In the genomic region with DNA sequence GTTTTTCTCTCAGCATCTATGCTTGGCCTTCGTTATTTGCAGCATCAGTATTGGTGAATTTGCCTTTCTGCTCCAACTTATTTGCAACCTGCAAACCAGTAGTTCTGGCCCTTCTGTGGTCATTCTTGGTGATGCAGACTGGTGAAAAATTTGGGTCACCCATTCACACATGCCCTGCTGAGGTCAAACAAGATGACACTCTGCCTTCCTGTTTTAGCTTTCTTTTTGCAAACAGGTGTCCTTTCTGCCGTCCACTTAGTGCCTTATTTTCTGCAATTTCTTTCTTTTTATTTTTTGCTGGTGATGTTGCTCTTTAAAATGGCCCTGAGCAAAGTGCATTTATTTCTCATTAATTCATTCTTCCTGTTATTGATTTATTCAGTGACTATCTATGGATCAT, we compare ENCODE assay signal across 15 cellular contexts. TPM values are rescaled to one million over a fixed set of nuclear protein-coding genes. Genes with fewer than 3 reads are reported as not detected.
DNase-seq lines count a peak whose midpoint lies in the region; ATAC-seq and TF ChIP-seq lines count a peak whose summit lies in the region.
"Had no signal": no experiment of that assay in that cellular context is flagged by ENCODE, and none has a peak within 500 bp of the region (broad histone marks: within the 10 kb centered on the region; RNA-seq: fewer than 3 reads in every experiment).

No MANE protein-coding gene starts in this region.

- H3K4me3 ChIP-seq in neuronal stem cell (ENCODE audit: low read length in 2 of 2), result no peak overlapping the region
- H3K4me3 ChIP-seq: A549, stomach had no signal

- CTCF ChIA-PET in activated B cell treated with CpG ODN at 0.5 μM for 24 hours (lab: Charles Lee), result interaction anchor here (0.9 to 2.6 kb wide), 3 partner anchors 9 to 31 kb away, joined by 3 to 8 read pairs (median 4); no protein-coding TSS in a partner anchor

- H2BK5ac ChIP-seq in neuronal stem cell (ENCODE audit: low read length), result no peak overlapping the region

- no peak overlapping the region for H2BK120ac ChIP-seq in neuronal stem cell (ENCODE audit: low read depth, low read length)

- no peak overlapping the region for H3K4me2 ChIP-seq in neuronal stem cell (ENCODE audit: insufficient read depth, low read length, poor library complexity, severe bottlenecking)
- H3K4me2 ChIP-seq: A549 had no signal

- no peak overlapping the region for H3K4me3 Mint-ChIP-seq in activated naive CD8-positive, alpha-beta T cell treated with anti-CD3 and anti-CD28 coated beads, Interleukin-2, amount 50 U/mL, for 24 hours
- no peak overlapping the region for H3K4me3 Mint-ChIP-seq in activated naive CD8-positive, alpha-beta T cell treated with anti-CD3 and anti-CD28 coated beads for 36 hours
- peak overlapping the region; percentile 65 for H3K4me3 Mint-ChIP-seq in activated B cell treated with CpG ODN at 0.5 μM for 24 hours
- peak overlapping the region; percentile 55 to 65 for H3K4me3 Mint-ChIP-seq in stimulated activated naive B cell treated with anti-CD40 and anti-IgM and Interleukin-4, amounts not matched to agents 10 μg/mL and 1 μg/mL and 100 μg/mL, for 72 hours
- H3K4me3 Mint-ChIP-seq: activated T-cell treated with anti-CD3 and anti-CD28 coated beads, Interleukin-2, amount 50 U/mL, for 4 hours; T-helper 1 cell treated with Interleukin-12 subunit alpha and Interleukin-12 subunit beta and Interleukin-4 antibody, amounts not matched to agents 30 μg/mL and 1 μg/mL, for 36 hours had no signal

- H3K23ac ChIP-seq in neuronal stem cell (ENCODE audit: low read depth, low read length, poor library complexity), result no peak overlapping the region

- no peak overlapping the region for H4K8ac ChIP-seq in neuronal stem cell (ENCODE audit: low read depth, low read length)

- peaks cover 2% of the 10 kb centered on the region for H3K27me3 Mint-ChIP-seq in activated naive CD8-positive, alpha-beta T cell treated with anti-CD3 and anti-CD28 coated beads, Interleukin-2, amount 50 U/mL, for 24 hours
- H3K27me3 Mint-ChIP-seq in activated naive CD8-positive, alpha-beta T cell treated with anti-CD3 and anti-CD28 coated beads for 36 hours, result peaks cover 5% of the 10 kb centered on the region
- no peaks in the 10 kb centered on the region for H3K27me3 Mint-ChIP-seq in activated B cell treated with CpG ODN at 0.5 μM for 24 hours
- H3K27me3 Mint-ChIP-seq in stimulated activated naive B cell treated with anti-CD40 and anti-IgM and Interleukin-4, amounts not matched to agents 10 μg/mL and 1 μg/mL and 100 μg/mL, for 72 hours, result no peaks in the 10 kb centered on the region

- WGBS in neuronal stem cell (ENCODE audit: extremely low coverage in 2 of 2, insufficient read length in 2 of 2, insufficient replicate concordance in 1 of 2), 2 donors, result no CpG with 5 or more reads among the region's 2 CpGs

- no peak overlapping the region for H2BK15ac ChIP-seq in neuronal stem cell (ENCODE audit: low read length)

- H4K91ac ChIP-seq in neuronal stem cell (ENCODE audit: low read depth, low read length, poor library complexity), result no peak overlapping the region

- H3K27ac ChIP-seq in neuronal stem cell (replicated peaks; ENCODE audit: low read length), result no peak overlapping the region
- H3K27ac ChIP-seq: A549 had no signal

- no peak overlapping the region for H3K4ac ChIP-seq in neuronal stem cell (ENCODE audit: low read length)

- intact Hi-C loops in activated B cell treated with CpG ODN at 0.5 μM for 24 hours (cut with micrococcal nuclease), result no loop called here

- no peaks in the 10 kb centered on the region for H3K36me3 ChIP-seq in neuronal stem cell (replicated peaks in 1 of 2; ENCODE audit: control insufficient read depth in 2 of 2, insufficient read depth in 2 of 2, low read length in 2 of 2)
- H3K36me3 ChIP-seq: stomach had no signal

- H3K9ac ChIP-seq in neuronal stem cell (ENCODE audit: low read depth, low read length, poor library complexity), result no peak overlapping the region

- POLR2A ChIA-PET in activated B cell treated with CpG ODN at 0.5 μM for 24 hours (lab: Charles Lee), result interaction anchor here (1.0 to 7.7 kb wide), 10 partner anchors 7 to 70 kb away, joined by 6 to 194 read pairs (median 18); partner anchors contain the start of gene PLCG2

- no peak overlapping the region for H2AK5ac ChIP-seq in neuronal stem cell (ENCODE audit: low read depth, low read length)

- no peaks in the 10 kb centered on the region for H3K36me3 Mint-ChIP-seq in activated naive CD8-positive, alpha-beta T cell treated with anti-CD3 and anti-CD28 coated beads, Interleukin-2, amount 50 U/mL, for 24 hours (ENCODE audit: low read depth)
- H3K36me3 Mint-ChIP-seq in activated naive CD8-positive, alpha-beta T cell treated with anti-CD3 and anti-CD28 coated beads for 36 hours, result no peaks in the 10 kb centered on the region
- peaks cover 55% of the 10 kb centered on the region for H3K36me3 Mint-ChIP-seq in activated B cell treated with CpG ODN at 0.5 μM for 24 hours (ENCODE audit: low read depth)
- H3K36me3 Mint-ChIP-seq in stimulated activated naive B cell treated with anti-CD40 and anti-IgM and Interleukin-4, amounts not matched to agents 10 μg/mL and 1 μg/mL and 100 μg/mL, for 72 hours, result peaks cover 60 to 81% of the 10 kb centered on the region in 2 donors

- H3K14ac ChIP-seq in neuronal stem cell (ENCODE audit: low read length), result no peak overlapping the region

- no peaks in the 10 kb centered on the region for H3K9me3 Mint-ChIP-seq in activated naive CD8-positive, alpha-beta T cell treated with anti-CD3 and anti-CD28 coated beads, Interleukin-2, amount 50 U/mL, for 24 hours
- no peaks in the 10 kb centered on the region for H3K9me3 Mint-ChIP-seq in activated naive CD8-positive, alpha-beta T cell treated with anti-CD3 and anti-CD28 coated beads for 36 hours
- H3K9me3 Mint-ChIP-seq in activated B cell treated with CpG ODN at 0.5 μM for 24 hours, result no peaks in the 10 kb centered on the region
- peaks cover 4 to 5% of the 10 kb centered on the region in 2 donors for H3K9me3 Mint-ChIP-seq in stimulated activated naive B cell treated with anti-CD40 and anti-IgM and Interleukin-4, amounts not matched to agents 10 μg/mL and 1 μg/mL and 100 μg/mL, for 72 hours
- H3K9me3 Mint-ChIP-seq: activated T-cell treated with anti-CD3 and anti-CD28 coated beads, Interleukin-2, amount 50 U/mL, for 4 hours had no signal

- no peaks in the 10 kb centered on the region for H3K79me1 ChIP-seq in neuronal stem cell (ENCODE audit: low read depth, low read length)

- no peak for TF ChIP-seq CTCF in activated B cell treated with CpG ODN at 0.5 μM for 24 hours (IDR thresholded peaks at IDR 0.05)

- H3K27me3 ChIP-seq in neuronal stem cell (ENCODE audit: control insufficient read depth in 3 of 3, insufficient read depth in 3 of 3, low read depth in 1 of 3, low read length in 3 of 3), result no peaks in the 10 kb centered on the region
- H3K27me3 ChIP-seq: stomach had no signal

- H3K18ac ChIP-seq in neuronal stem cell (ENCODE audit: low read length), result no peak overlapping the region

- no peaks in the 10 kb centered on the region for H3K9me3 ChIP-seq in neuronal stem cell (replicated peaks in 1 of 2; ENCODE audit: control insufficient read depth in 2 of 2, insufficient read depth in 1 of 2, low read depth in 1 of 2, low read length in 2 of 2)
- H3K9me3 ChIP-seq: A549 had no signal

- no peak for DNase-seq in activated naive CD8-positive, alpha-beta T cell treated with anti-CD3 and anti-CD28 coated beads, Interleukin-2, amount 50 U/mL, for 24 hours
- no peak for DNase-seq in activated naive CD8-positive, alpha-beta T cell treated with anti-CD3 and anti-CD28 coated beads for 36 hours
- DNase-seq in activated B cell treated with CpG ODN at 0.5 μM for 24 hours (no peak), neuronal stem cell (ENCODE audit: low spot score) (no peak), GM03348 (ENCODE audit: low spot score) (no peak), hepatic stellate cell (ENCODE audit: low spot score) (no peak)
- DNase-seq in stimulated activated naive B cell treated with anti-CD40 and anti-IgM and Interleukin-4, amounts not matched to agents 10 μg/mL and 1 μg/mL and 100 μg/mL, for 72 hours, result no peak
- DNase-seq: activated CD4-positive, CD25-positive, alpha-beta regulatory T cell treated with anti-CD3 and anti-CD28 coated beads, Interleukin-2, amount 50 U/mL, for 72 hours; activated T-cell treated with anti-CD3 and anti-CD28 coated beads, Interleukin-2, amount 50 U/mL, for 4 hours; NCI-H2171; stomach had no signal

- no peak overlapping the region for H2AFZ ChIP-seq in neuronal stem cell (ENCODE audit: low read length)

- H3K4me1 Mint-ChIP-seq in activated naive CD8-positive, alpha-beta T cell treated with anti-CD3 and anti-CD28 coated beads, Interleukin-2, amount 50 U/mL, for 24 hours, result peaks cover 69% of the 10 kb centered on the region
- H3K4me1 Mint-ChIP-seq in activated naive CD8-positive, alpha-beta T cell treated with anti-CD3 and anti-CD28 coated beads for 36 hours, result peaks cover 7% of the 10 kb centered on the region
- peaks cover 98% of the 10 kb centered on the region for H3K4me1 Mint-ChIP-seq in activated B cell treated with CpG ODN at 0.5 μM for 24 hours
- peaks cover 80 to 100% of the 10 kb centered on the region in 2 donors for H3K4me1 Mint-ChIP-seq in stimulated activated naive B cell treated with anti-CD40 and anti-IgM and Interleukin-4, amounts not matched to agents 10 μg/mL and 1 μg/mL and 100 μg/mL, for 72 hours

- H3K4me1 ChIP-seq in neuronal stem cell (ENCODE audit: control insufficient read depth in 2 of 2, insufficient read depth in 1 of 2, low read depth in 1 of 2, low read length in 2 of 2), result peaks cover 0 to 3% of the 10 kb centered on the region in 2 donors

- peak overlapping the region; percentile 11 for H3K27ac Mint-ChIP-seq in activated naive CD8-positive, alpha-beta T cell treated with anti-CD3 and anti-CD28 coated beads, Interleukin-2, amount 50 U/mL, for 24 hours
- H3K27ac Mint-ChIP-seq in activated naive CD8-positive, alpha-beta T cell treated with anti-CD3 and anti-CD28 coated beads for 36 hours, result no peak overlapping the region
- peak overlapping the region; percentile 92 for H3K27ac Mint-ChIP-seq in activated B cell treated with CpG ODN at 0.5 μM for 24 hours
- H3K27ac Mint-ChIP-seq in stimulated activated naive B cell treated with anti-CD40 and anti-IgM and Interleukin-4, amounts not matched to agents 10 μg/mL and 1 μg/mL and 100 μg/mL, for 72 hours, result peak overlapping the region; percentile 95
- H3K27ac Mint-ChIP-seq: T-helper 1 cell treated with Interleukin-12 subunit alpha and Interleukin-12 subunit beta and Interleukin-4 antibody, amounts not matched to agents 30 μg/mL and 1 μg/mL, for 36 hours had no signal

- no peak for ATAC-seq in activated naive CD8-positive, alpha-beta T cell treated with anti-CD3 and anti-CD28 coated beads, Interleukin-2, amount 50 U/mL, for 24 hours
- ATAC-seq in HG02943 (IDR thresholded peaks at IDR 0.05; ENCODE audit: low read depth, unreplicated experiment) (peak; percentile 37), activated B cell treated with CpG ODN at 0.5 μM for 24 hours (ENCODE audit: low read depth) (no peak)
- ATAC-seq in stimulated activated naive B cell treated with anti-CD40 and anti-IgM and Interleukin-4, amounts not matched to agents 10 μg/mL and 1 μg/mL and 100 μg/mL, for 72 hours (replicated peaks), result no peak
- ATAC-seq: A549; activated T-cell treated with anti-CD3 and anti-CD28 coated beads, Interleukin-2, amount 50 U/mL, for 4 hours; Panc1 had no signal

- no peak overlapping the region for H2BK12ac ChIP-seq in neuronal stem cell (ENCODE audit: low read length)

RNA-seq across cellular contexts. Expression of gene PLCG2, which starts 31.3 kb away (rescaled TPM):
- 1 to 10 TPM; 7.7 to 8.1 TPM for total RNA-seq in activated naive CD8-positive, alpha-beta T cell treated with anti-CD3 and anti-CD28 coated beads for 36 hours
- 449 and 525 TPM in 2 replicates for total RNA-seq in activated B cell treated with CpG ODN at 0.5 μM for 24 hours
- 1.3 TPM for polyA plus RNA-seq in neuronal stem cell (2013, experiment 1 of 2)
- polyA plus RNA-seq in neuronal stem cell (2013, experiment 2 of 2), result 1.1 TPM

Comparison
In these comparisons a context has a peak if more than half of its experiments do, and no peak if none do; other contexts are left out.
1. H3K4me3 Mint-ChIP-seq: peak in activated B cell treated with CpG ODN at 0.5 μM for 24 hours (single experiment) and stimulated activated naive B cell treated with anti-CD40 and anti-IgM and Interleukin-4, amounts not matched to agents 10 μg/mL and 1 μg/mL and 100 μg/mL, for 72 hours (2 of 2); none in activated naive CD8-positive, alpha-beta T cell treated with anti-CD3 and anti-CD28 coated beads, Interleukin-2, amount 50 U/mL, for 24 hours (single experiment) and activated naive CD8-positive, alpha-beta T cell treated with anti-CD3 and anti-CD28 coated beads for 36 hours (single experiment).
2. RNA of gene PLCG2, which starts 31.3 kb away (total RNA-seq): 449 to 525 TPM in activated B cell treated with CpG ODN at 0.5 μM for 24 hours; 7.7 to 8.1 TPM in activated naive CD8-positive, alpha-beta T cell treated with anti-CD3 and anti-CD28 coated beads for 36 hours; every median in the first group is over 10 times any median in the second.